Comparison of ENCODE assay signal across 8 cellular contexts in genomic region chr6:138499303-138499991, GRCh38. TPM values are rescaled to one million over a fixed set of nuclear protein-coding genes. Genes with fewer than 3 reads are reported as not detected.
DNase-seq lines count a peak whose midpoint lies in the region; ATAC-seq, FAIRE-seq and TF ChIP-seq lines count a peak whose summit lies in the region.

TSS of gene NHSL1 (minus strand) at chr6:138499494. CDS start at chr6:138499290, 204 bp downstream.

- TF ChIP-seq RAD21 in HCT116 (IDR thresholded peaks at IDR 0.05; ENCODE audit: low read depth) = no peak

- H3K9me1 ChIP-seq in endothelial cell of umbilical vein (replicated peaks; ENCODE audit: control insufficient read depth, extremely low read depth, insufficient read depth, low read length) = no peaks in the 10 kb centered on the region

- H3K9ac ChIP-seq in HCT116 (ENCODE audit: low read length) = no peak within 1 kb of the TSS
- no peak within 1 kb of the TSS for H3K9ac ChIP-seq in endothelial cell of umbilical vein (replicated peaks; ENCODE audit: extremely low read depth, insufficient read depth, low read length)

- BruUV-seq in HCT116 (replicated peaks; lab: Mats Ljungman, UMichigan) = no TSS peak
- no TSS peak for BruUV-seq in endothelial cell of umbilical vein (replicated peaks; lab: Mats Ljungman, UMichigan)

- H3K4me1 ChIP-seq in HCT116 (ENCODE audit: control insufficient read depth in 1 of 2, insufficient read depth in 2 of 2, low read length in 2 of 2) (peaks cover 4% of the 10 kb centered on the region in 2 experiments; a peak in 2 of 4 replicates), endothelial cell of umbilical vein (ENCODE audit: control insufficient read depth, extremely low read depth, insufficient read depth, low read length) (no peaks in the 10 kb centered on the region)

- dilution Hi-C loops in endothelial cell of umbilical vein (cut with MboI; ENCODE audit: extremely low pct_ligation_motif_present, low sequenced_read_pairs) = no loop called here

- H2AFZ ChIP-seq in HCT116 (ENCODE audit: low read depth, low read length, poor library complexity, severe bottlenecking) = no peak within 1 kb of the TSS
- no peak within 1 kb of the TSS for H2AFZ ChIP-seq in endothelial cell of umbilical vein (ENCODE audit: low read depth, low read length)

- H3K27me3 ChIP-seq in HCT116 (ENCODE audit: insufficient read depth, low read length) (no peaks in the 10 kb centered on the region), endothelial cell of umbilical vein (ENCODE audit: control insufficient read depth in 2 of 2, insufficient read depth in 2 of 2, low read length in 2 of 2) (no peaks in the 10 kb centered on the region)

- H4K20me1 ChIP-seq in HCT116 (ENCODE audit: insufficient read depth) (no peaks in the 10 kb centered on the region), endothelial cell of umbilical vein (replicated peaks; ENCODE audit: control insufficient read depth, extremely low read depth, insufficient read depth, low read length) (peaks cover 29% of the 10 kb centered on the region)

- no peak within 1 kb of the TSS for H3K4me3 Mint-ChIP-seq in activated naive CD4-positive, alpha-beta T cell treated with anti-CD3 and anti-CD28 coated beads for 36 hours
- no peak within 1 kb of the TSS for H3K4me3 Mint-ChIP-seq in natural killer cell treated with Interleukin-12 subunit alpha and Interleukin-12 subunit beta and Interleukin-15 and Interleukin-18, amount 100 ng/mL, for 72 hours

- DNase-seq in GM12891 (ENCODE audit: insufficient read length, low spot score) (no peak), HCT116 (ENCODE audit: low read depth, low spot score) (no peak), NCI-H187 (lab: John Stamatoyannopoulos, UW) (peak; percentile 27 to 28), endothelial cell of umbilical vein (ENCODE audit: low read depth, low spot score) (no peak), mucosa of gallbladder (ENCODE audit: low spot score) (peak; percentile 31), SHP77 treated with DMSO at 0.1 percent for 48 hours (lab: John Stamatoyannopoulos, UW) (no peak)
- DNase-seq in activated naive CD4-positive, alpha-beta T cell treated with anti-CD3 and anti-CD28 coated beads for 36 hours = no peak
- no peak for DNase-seq in natural killer cell treated with Interleukin-12 subunit alpha and Interleukin-12 subunit beta and Interleukin-15 and Interleukin-18, amount 100 ng/mL, for 72 hours (ENCODE audit: low spot score)

- no peak within 1 kb of the TSS for H3K27ac Mint-ChIP-seq in activated naive CD4-positive, alpha-beta T cell treated with anti-CD3 and anti-CD28 coated beads for 36 hours
- H3K27ac Mint-ChIP-seq in natural killer cell treated with Interleukin-12 subunit alpha and Interleukin-12 subunit beta and Interleukin-15 and Interleukin-18, amount 100 ng/mL, for 72 hours = no peak within 1 kb of the TSS

- TF ChIP-seq POLR2A in GM12891 (IDR thresholded peaks at IDR 0.05; ENCODE audit: low read depth, low read length) = no peak
- no peak for TF ChIP-seq POLR2A in HCT116 (IDR thresholded peaks at IDR 0.05; ENCODE audit: borderline replicate concordance, extremely low read depth, insufficient read depth, insufficient read length)
- no peak for TF ChIP-seq POLR2A in endothelial cell of umbilical vein (IDR thresholded peaks at IDR 0.05; ENCODE audit: low read depth, low read length)

- RAD21 ChIA-PET in HCT116 (lab: Charles Lee; ENCODE audit: low non-redundant PET in 1 of 2, low total read pairs in 2 of 2, uncharacterized antibody in 2 of 2, unreplicated experiment in 2 of 2) = no interaction called here

- POLR2A ChIA-PET in HCT116 (lab: Charles Lee) (no interaction called here), endothelial cell of umbilical vein (lab: Charles Lee) (interaction anchor here (1.2 kb wide), 1 partner anchor 10 kb away, joined by 3 read pairs; no protein-coding TSS in a partner anchor)

- H3K4me2 ChIP-seq in HCT116 (ENCODE audit: low read length) = no peak within 1 kb of the TSS
- no peak within 1 kb of the TSS for H3K4me2 ChIP-seq in endothelial cell of umbilical vein (ENCODE audit: insufficient read depth, low read length)

- CTCF ChIA-PET in HCT116 (lab: Charles Lee) = interaction anchor here (1.5 to 1.7 kb wide), 2 partner anchors 9 to 18 kb away, joined by 4 to 5 read pairs; no protein-coding TSS in a partner anchor
- CTCF ChIA-PET in endothelial cell of umbilical vein (lab: Charles Lee) = interaction anchor here (1.4 to 1.8 kb wide), 4 partner anchors 11 to 70 kb away, joined by 3 to 4 read pairs (median 4); no protein-coding TSS in a partner anchor
- CTCF ChIA-PET in activated naive CD4-positive, alpha-beta T cell treated with anti-CD3 and anti-CD28 coated beads for 36 hours (lab: Charles Lee) = interaction anchor here (1.0 kb wide), 1 partner anchor 10 kb away, joined by 3 read pairs; no protein-coding TSS in a partner anchor

- H3K4me1 Mint-ChIP-seq in activated naive CD4-positive, alpha-beta T cell treated with anti-CD3 and anti-CD28 coated beads for 36 hours (ENCODE audit: low read depth) = peaks cover 4% of the 10 kb centered on the region
- H3K4me1 Mint-ChIP-seq in natural killer cell treated with Interleukin-12 subunit alpha and Interleukin-12 subunit beta and Interleukin-15 and Interleukin-18, amount 100 ng/mL, for 72 hours (ENCODE audit: low read depth in 2 of 2) = peaks cover 0 to 5% of the 10 kb centered on the region in 2 donors

- FAIRE-seq in GM12891 (lab: Jason Lieb, UNC) (peak; percentile 76), endothelial cell of umbilical vein (lab: Jason Lieb, UNC) (peak; percentile 21)

- H3K9me2 ChIP-seq in HCT116 (ENCODE audit: insufficient read depth) = no peaks in the 10 kb centered on the region

- no peaks in the 10 kb centered on the region for H3K9me3 ChIP-seq in HCT116 (ENCODE audit: control insufficient read depth in 1 of 2, insufficient read depth in 1 of 2, low read depth in 1 of 2, low read length in 2 of 2)
- no peaks in the 10 kb centered on the region for H3K9me3 ChIP-seq in endothelial cell of umbilical vein (replicated peaks; ENCODE audit: control insufficient read depth, insufficient read depth, low read length)

- H3K79me2 ChIP-seq in HCT116 (ENCODE audit: insufficient read depth, low read length) (no peaks in the 10 kb centered on the region), endothelial cell of umbilical vein (ENCODE audit: control insufficient read depth, insufficient read depth, low read length) (peaks cover 88% of the 10 kb centered on the region)

- H3K36me3 Mint-ChIP-seq in activated naive CD4-positive, alpha-beta T cell treated with anti-CD3 and anti-CD28 coated beads for 36 hours (ENCODE audit: low read depth) = no peaks in the 10 kb centered on the region
- H3K36me3 Mint-ChIP-seq in natural killer cell treated with Interleukin-12 subunit alpha and Interleukin-12 subunit beta and Interleukin-15 and Interleukin-18, amount 100 ng/mL, for 72 hours = no peaks in the 10 kb centered on the region

- H3K4me3 ChIP-seq in HCT116 (replicated peaks in 1 of 2; ENCODE audit: low read depth in 1 of 2, low read length in 2 of 2) (no peak within 1 kb of the TSS), endothelial cell of umbilical vein (replicated peaks in 1 of 3; ENCODE audit: insufficient read depth in 1 of 3, low read depth in 1 of 3, low read length in 3 of 3) (no peak within 1 kb of the TSS)

- ATAC-seq in HCT116 = no peak
- no peak for ATAC-seq in natural killer cell treated with Interleukin-12 subunit alpha and Interleukin-12 subunit beta and Interleukin-15 and Interleukin-18, amount 100 ng/mL, for 72 hours

- H3K27me3 Mint-ChIP-seq in activated naive CD4-positive, alpha-beta T cell treated with anti-CD3 and anti-CD28 coated beads for 36 hours (ENCODE audit: low read depth) = peaks cover 3% of the 10 kb centered on the region
- peaks cover 17 to 39% of the 10 kb centered on the region in 2 donors for H3K27me3 Mint-ChIP-seq in natural killer cell treated with Interleukin-12 subunit alpha and Interleukin-12 subunit beta and Interleukin-15 and Interleukin-18, amount 100 ng/mL, for 72 hours

- H3K36me3 ChIP-seq in HCT116 (ENCODE audit: control insufficient read depth in 1 of 2, insufficient read depth in 2 of 2, low read length in 2 of 2) (no peaks in the 10 kb centered on the region; a peak in 1 of 4 replicates), endothelial cell of umbilical vein (ENCODE audit: control insufficient read depth in 2 of 2, extremely low read depth in 1 of 2, insufficient read depth in 2 of 2, low read length in 2 of 2) (peaks cover 0 to 3% of the 10 kb centered on the region in 2 experiments)

- H3K27ac ChIP-seq in HCT116 (ENCODE audit: low read depth, low read length) (no peak within 1 kb of the TSS), endothelial cell of umbilical vein (ENCODE audit: insufficient read depth, low read depth, low read length) (no peak within 1 kb of the TSS)

- no peak for TF ChIP-seq CTCF in HCT116 (IDR thresholded peaks at IDR 0.05 in 2 of 3, conservative IDR thresholded peaks at IDR 0.05 in 1 of 3; ENCODE audit: borderline replicate concordance in 1 of 3, insufficient read depth in 1 of 3, low read depth in 2 of 3, low read length in 2 of 3)
- TF ChIP-seq CTCF in endothelial cell of umbilical vein (IDR thresholded peaks at IDR 0.05; ENCODE audit: extremely low read depth in 1 of 2, insufficient read depth in 1 of 2, low read depth in 1 of 2, low read length in 2 of 2) = no peak

- intact Hi-C loops in HCT116 (cut with micrococcal nuclease) = no loop called here
- intact Hi-C loops in endothelial cell of umbilical vein (cut with micrococcal nuclease) = no loop called here
- intact Hi-C loops in activated naive CD4-positive, alpha-beta T cell treated with anti-CD3 and anti-CD28 coated beads for 36 hours (cut with micrococcal nuclease) = no loop called here

- H3K9me3 Mint-ChIP-seq in activated naive CD4-positive, alpha-beta T cell treated with anti-CD3 and anti-CD28 coated beads for 36 hours = no peaks in the 10 kb centered on the region
- no peaks in the 10 kb centered on the region for H3K9me3 Mint-ChIP-seq in natural killer cell treated with Interleukin-12 subunit alpha and Interleukin-12 subunit beta and Interleukin-15 and Interleukin-18, amount 100 ng/mL, for 72 hours

RNA-seq across cellular contexts. Expression of gene NHSL1, which starts in this region (rescaled TPM):
- polyA plus RNA-seq in GM12891 (2012; ENCODE audit: low read depth, missing spikeins) = 0.09 TPM
- total RNA-seq in HCT116 (2021; ENCODE audit: unreplicated experiment) = 15.4 TPM
- 9.3 and 9.7 TPM in 2 replicates for polyA plus RNA-seq in HCT116 (2012)
- 55.0 and 66.9 TPM in 2 replicates for total RNA-seq in endothelial cell of umbilical vein
- 24.8 and 25.2 TPM in 2 replicates for polyA plus RNA-seq in endothelial cell of umbilical vein
- 23.5 and 25.5 TPM in 2 replicates for polyA plus RNA-seq in endothelial cell of umbilical vein (2011; cell fraction: cytosol; rRNA removed)
- polyA plus RNA-seq in endothelial cell of umbilical vein (2011; cell fraction: nucleus; rRNA removed) = 53.5 and 60.0 TPM in 2 replicates
- 35.2 and 36.6 TPM in 2 replicates for polyA plus RNA-seq in endothelial cell of umbilical vein (2012)
- 107 and 133 TPM in 2 replicates for polyA minus RNA-seq in endothelial cell of umbilical vein
- 5.1 TPM for polyA minus RNA-seq in endothelial cell of umbilical vein (2011; cell fraction: cytosol; rRNA and poly(A)+ RNA removed)
- 88.3 and 116 TPM in 2 replicates for polyA minus RNA-seq in endothelial cell of umbilical vein (2011; cell fraction: nucleus; rRNA and poly(A)+ RNA removed)
- 44.3 TPM for total RNA-seq in mucosa of gallbladder
- 1 to 10 TPM in 1 of 2 experiments, under 1 TPM in 1; 0.64 to 1.1 TPM for total RNA-seq in activated naive CD4-positive, alpha-beta T cell treated with anti-CD3 and anti-CD28 coated beads for 36 hours
- under 1 TPM; 0.14 to 0.73 TPM for total RNA-seq in natural killer cell treated with Interleukin-12 subunit alpha and Interleukin-12 subunit beta and Interleukin-15 and Interleukin-18, amount 100 ng/mL, for 72 hours

Comparison
In these comparisons a context has a peak if more than half of its experiments do, and no peak if none do; other contexts are left out.
1. DNase-seq: peak in NCI-H187 (2 of 2) and mucosa of gallbladder (single experiment); none in GM12891 (single experiment), HCT116 (single experiment), endothelial cell of umbilical vein (single experiment), activated naive CD4-positive, alpha-beta T cell treated with anti-CD3 and anti-CD28 coated beads for 36 hours (single experiment), natural killer cell treated with Interleukin-12 subunit alpha and Interleukin-12 subunit beta and Interleukin-15 and Interleukin-18, amount 100 ng/mL, for 72 hours (single experiment) and SHP77 treated with DMSO at 0.1 percent for 48 hours (single experiment).